ENCODE assay signal across 8 cellular contexts in the genomic region with DNA sequence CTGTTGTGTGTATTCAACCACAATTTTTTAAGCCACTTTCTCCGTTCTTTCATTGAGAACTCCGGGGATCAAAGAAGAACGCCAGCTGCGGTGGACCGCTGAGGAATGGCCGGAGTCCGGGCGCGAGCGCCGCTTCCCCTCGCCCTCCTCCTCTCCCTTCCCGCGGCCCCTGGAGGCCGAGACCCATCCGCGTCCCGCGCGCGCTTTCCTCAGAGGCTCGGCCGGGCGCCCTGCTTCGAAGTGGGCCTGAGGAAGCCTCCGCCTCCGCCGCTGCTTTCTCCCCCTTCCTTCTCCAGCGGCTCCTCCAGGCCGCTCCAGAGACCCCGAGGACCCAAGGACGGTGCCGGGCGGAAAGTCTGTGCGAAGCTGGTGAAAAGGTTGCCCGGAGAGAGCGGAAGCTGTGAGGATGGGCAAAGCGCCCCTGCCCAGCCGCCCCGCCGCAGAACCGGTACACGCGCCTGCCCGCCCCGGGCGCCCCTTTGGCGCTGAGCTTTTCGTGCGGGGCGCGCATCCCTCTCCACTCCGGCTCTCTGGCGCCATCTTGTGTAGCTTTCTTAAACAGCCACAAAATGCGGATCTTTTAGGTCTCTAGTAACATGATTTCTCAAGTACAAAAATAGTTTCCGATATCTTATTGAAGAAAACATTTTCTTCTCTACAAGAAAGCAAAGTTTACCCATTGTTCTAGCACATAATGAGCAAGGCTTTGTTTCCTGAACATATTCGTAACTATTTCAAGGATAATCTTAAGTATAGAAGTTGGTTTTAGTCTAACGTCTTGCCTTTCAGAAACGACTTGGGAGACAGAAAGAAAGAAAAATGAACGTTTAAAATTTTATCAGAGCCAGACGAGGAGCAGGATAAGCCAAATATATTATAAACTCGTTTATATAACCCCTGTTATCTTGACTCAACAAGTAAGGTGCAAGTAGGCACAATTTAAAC. TPM values are rescaled to one million over a fixed set of nuclear protein-coding genes. Genes with fewer than 3 reads are reported as not detected.
DNase-seq lines count a peak whose midpoint lies in the region; ATAC-seq lines count a peak whose summit lies in the region.

No MANE protein-coding gene starts in this region.

- in situ Hi-C loops in SK-MEL-5 (cut with HindIII; ENCODE audit: low pct_unique_long_range_greater_than_20kb, low sequenced_read_pairs) = no loop called here

- no peaks in the 10 kb centered on the region for H3K9me3 Mint-ChIP-seq in activated naive CD4-positive, alpha-beta T cell treated with anti-CD3 and anti-CD28 coated beads, Interleukin-2, amount 10 ng/mL, durations not matched to agents 7 days and 5 days

- peak; percentile 28 for DNase-seq in DMS79 (lab: John Stamatoyannopoulos, UW)
- DNase-seq in LoVo (ENCODE audit: low spot score) = peak; percentile 70
- peak; percentile 68 for DNase-seq in SK-MEL-5 (ENCODE audit: low read depth, low spot score)
- DNase-seq in activated naive CD4-positive, alpha-beta T cell treated with anti-CD3 and anti-CD28 coated beads, Interleukin-2, amount 10 ng/mL, durations not matched to agents 7 days and 5 days = peak; percentile 82
- peak; percentile 29 for DNase-seq in glomerular endothelial cell (ENCODE audit: extremely low read depth, low read depth, low spot score)
- peak; percentile 61 for DNase-seq in occipital lobe (lab: John Stamatoyannopoulos, UW)
- peak; percentile 93 for DNase-seq in superior temporal gyrus (ENCODE audit: extremely low spot score)

- peaks cover 36% of the 10 kb centered on the region for H3K27me3 Mint-ChIP-seq in activated naive CD4-positive, alpha-beta T cell treated with anti-CD3 and anti-CD28 coated beads, Interleukin-2, amount 10 ng/mL, durations not matched to agents 7 days and 5 days

- H3K27ac Mint-ChIP-seq in activated naive CD4-positive, alpha-beta T cell treated with anti-CD3 and anti-CD28 coated beads, Interleukin-2, amount 10 ng/mL, durations not matched to agents 7 days and 5 days = no peak overlapping the region

- peaks cover 9% of the 10 kb centered on the region for H3K4me1 Mint-ChIP-seq in activated naive CD4-positive, alpha-beta T cell treated with anti-CD3 and anti-CD28 coated beads, Interleukin-2, amount 10 ng/mL, durations not matched to agents 7 days and 5 days

- peak overlapping the region; percentile 67 for H3K4me3 Mint-ChIP-seq in activated naive CD4-positive, alpha-beta T cell treated with anti-CD3 and anti-CD28 coated beads, Interleukin-2, amount 10 ng/mL, durations not matched to agents 7 days and 5 days

- peak; percentile 81 for ATAC-seq in GM21717 (IDR thresholded peaks at IDR 0.05; ENCODE audit: unreplicated experiment)

- CTCF ChIA-PET in activated naive CD4-positive, alpha-beta T cell treated with anti-CD3 and anti-CD28 coated beads, Interleukin-2, amount 10 ng/mL, durations not matched to agents 7 days and 5 days (lab: Charles Lee) = interaction anchor here (0.6 to 3.8 kb wide), 16 partner anchors 17 to 623 kb away, joined by 3 to 37 read pairs (median 4); no protein-coding TSS in a partner anchor

- H3K36me3 Mint-ChIP-seq in activated naive CD4-positive, alpha-beta T cell treated with anti-CD3 and anti-CD28 coated beads, Interleukin-2, amount 10 ng/mL, durations not matched to agents 7 days and 5 days = no peaks in the 10 kb centered on the region

RNA-seq across cellular contexts. Expression of gene FAM174B, which starts 59.2 kb away (rescaled TPM):
- 90.7 and 97.9 TPM in 2 replicates for total RNA-seq in SK-MEL-5 (2014; rRNA removed; shearing (Covaris generic))
- 36.7 and 49.1 TPM in 2 replicates for polyA plus RNA-seq in SK-MEL-5 (2015; cell fraction: cytosol; rRNA removed)
- 28.6 and 39.8 TPM in 2 replicates for polyA plus RNA-seq in SK-MEL-5 (2015; cell fraction: nucleus; rRNA removed)
- total RNA-seq in glomerular endothelial cell = 17.7 and 51.1 TPM in 2 replicates
- 13.6 TPM for total RNA-seq in occipital lobe

Comparison
In these comparisons a context has a peak if more than half of its experiments do, and no peak if none do; other contexts are left out.
1. Peak in every context shown above with its lines: DNase-seq and ATAC-seq.
2. DNase-seq: peak in every context shown above with its lines; median percentile 93 in superior temporal gyrus; 82 in activated naive CD4-positive, alpha-beta T cell treated with anti-CD3 and anti-CD28 coated beads, Interleukin-2, amount 10 ng/mL, durations not matched to agents 7 days and 5 days; 70 in LoVo; 68 in SK-MEL-5; 61 in occipital lobe; 29 in glomerular endothelial cell; 28 in DMS79.